17 cellular contexts compared by ENCODE assay signal in the genomic region with DNA sequence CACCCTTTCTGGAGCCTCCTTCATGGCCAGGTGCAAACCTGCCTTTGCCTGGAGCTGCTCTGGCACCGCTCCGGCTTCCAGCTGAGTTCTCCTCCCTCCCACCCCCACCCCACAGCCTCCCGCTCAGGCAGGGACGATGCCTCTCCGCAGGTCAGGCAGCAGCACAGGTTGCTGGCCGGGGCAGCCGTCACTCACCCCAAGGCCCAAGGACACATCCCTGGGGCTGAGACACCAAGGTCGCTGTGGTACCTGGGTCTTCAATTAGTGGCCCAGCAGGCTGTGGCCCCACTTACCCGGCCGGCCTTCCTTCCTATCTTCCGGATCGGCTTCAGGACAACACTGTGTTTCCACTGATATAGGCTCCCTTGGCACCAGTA.
DNase-seq lines count a peak whose midpoint lies in the region; ATAC-seq and TF ChIP-seq lines count a peak whose summit lies in the region.
"Had no signal": no experiment of that assay in that cellular context is flagged by ENCODE, and none has a peak within 500 bp of the region (broad histone marks: within the 10 kb centered on the region; RNA-seq: fewer than 3 reads in every experiment).

No MANE protein-coding gene starts in this region.

- no peak for TF ChIP-seq EP300 in suprapubic skin (IDR thresholded peaks at IDR 0.05)

- H3K4me1 Mint-ChIP-seq in glutamatergic neuron (ENCODE audit: low read depth, unreplicated experiment) (peaks cover 6% of the 10 kb centered on the region), WTC11 (no peaks in the 10 kb centered on the region)
- H3K4me1 Mint-ChIP-seq: neural crest cell had no signal

- H3K27ac ChIP-seq in suprapubic skin: peak overlapping the region; percentile 60

- WGBS in suprapubic skin: 48% methylated on average over 5 of the region's 12 CpGs

- ATAC-seq in WTC11: no peak
- ATAC-seq: K562, left colon had no signal

- peak; percentile 19 for DNase-seq in activated CD8-positive, alpha-beta memory T cell treated with anti-CD3 and anti-CD28 coated beads for 24 hours
- DNase-seq in activated CD8-positive, alpha-beta memory T cell treated with anti-CD3 and anti-CD28 coated beads, Interleukin-2, amount 50 U/mL, for 48 hours: no peak
- peak; percentile 38 for DNase-seq in NCI-H2171 treated with DMSO at 0.1 percent for 48 hours (lab: John Stamatoyannopoulos, UW)
- no peak for DNase-seq in glutamatergic neuron
- DNase-seq in suprapubic skin (ENCODE audit: low spot score in 2 of 2): no peak
- DNase-seq in WTC11 (ENCODE audit: low spot score): no peak
- no peak for DNase-seq in GM20000 (ENCODE audit: low spot score)
- no peak for DNase-seq in GM19240 (ENCODE audit: insufficient read length, low spot score)
- DNase-seq: activated CD4-positive, alpha-beta T cell treated with anti-CD3 and anti-CD28 coated beads, Interleukin-2, amount 50 U/mL, for 1 hour; activated T-cell treated with anti-CD3 and anti-CD28 coated beads, Interleukin-2, amount 50 U/mL, for 1 hour; HCEC 1CT; left colon; MV-4-11; NCI-H446 had no signal

- no peaks in the 10 kb centered on the region for H3K9me3 ChIP-seq in suprapubic skin

- H3K4me3 Mint-ChIP-seq in glutamatergic neuron (ENCODE audit: unreplicated experiment): no peak overlapping the region
- H3K4me3 Mint-ChIP-seq in WTC11: no peak overlapping the region
- H3K4me3 Mint-ChIP-seq: activated naive CD4-positive, alpha-beta T cell treated with anti-CD3 and anti-CD28 coated beads, Interleukin-2, amount 50 U/mL, for 24 hours; neural crest cell had no signal

- H3K4me3 ChIP-seq in suprapubic skin: no peak overlapping the region
- H3K4me3 ChIP-seq: K562 had no signal

- no peak for TF ChIP-seq POLR2A in suprapubic skin (IDR thresholded peaks at IDR 0.05)

- H3K27me3 Mint-ChIP-seq in glutamatergic neuron (ENCODE audit: unreplicated experiment): peaks cover 8% of the 10 kb centered on the region
- no peaks in the 10 kb centered on the region for H3K27me3 Mint-ChIP-seq in WTC11 (ENCODE audit: low read depth)
- H3K27me3 Mint-ChIP-seq: activated naive CD4-positive, alpha-beta T cell treated with anti-CD3 and anti-CD28 coated beads, Interleukin-2, amount 50 U/mL, for 24 hours had no signal

- TF ChIP-seq CTCF in glutamatergic neuron (IDR thresholded peaks at IDR 0.05; ENCODE audit: partially characterized antibody, unreplicated experiment) (no peak), suprapubic skin (IDR thresholded peaks at IDR 0.05) (no peak), WTC11 (IDR thresholded peaks at IDR 0.05) (no peak), GM20000 (IDR thresholded peaks at IDR 0.05; ENCODE audit: extremely low read depth, missing control alignments) (no peak)

- H3K27me3 ChIP-seq in suprapubic skin: no peaks in the 10 kb centered on the region

- POLR2A ChIA-PET in WTC11 (lab: Charles Lee): no interaction called here

- H3K27ac Mint-ChIP-seq in glutamatergic neuron (ENCODE audit: unreplicated experiment): peak overlapping the region; percentile 10
- no peak overlapping the region for H3K27ac Mint-ChIP-seq in WTC11
- H3K27ac Mint-ChIP-seq: activated naive CD4-positive, alpha-beta T cell treated with anti-CD3 and anti-CD28 coated beads, Interleukin-2, amount 50 U/mL, for 24 hours had no signal

- peaks cover 2% of the 10 kb centered on the region for H3K9me3 Mint-ChIP-seq in glutamatergic neuron (ENCODE audit: unreplicated experiment)
- peaks cover 9% of the 10 kb centered on the region for H3K9me3 Mint-ChIP-seq in WTC11
- H3K9me3 Mint-ChIP-seq: activated naive CD4-positive, alpha-beta T cell treated with anti-CD3 and anti-CD28 coated beads, Interleukin-2, amount 50 U/mL, for 24 hours; neural crest cell had no signal

- peaks cover 16% of the 10 kb centered on the region for H3K4me1 ChIP-seq in suprapubic skin

- no peaks in the 10 kb centered on the region for H3K36me3 ChIP-seq in suprapubic skin

- CTCF ChIA-PET in WTC11 (lab: Charles Lee): no interaction called here

- peaks cover 6% of the 10 kb centered on the region for H3K36me3 Mint-ChIP-seq in glutamatergic neuron (ENCODE audit: unreplicated experiment)
- H3K36me3 Mint-ChIP-seq in WTC11: no peaks in the 10 kb centered on the region
- H3K36me3 Mint-ChIP-seq: activated naive CD4-positive, alpha-beta T cell treated with anti-CD3 and anti-CD28 coated beads, Interleukin-2, amount 50 U/mL, for 24 hours had no signal

TF ChIP-seq in WTC11, 78 proteins besides CTCF, POLR2A, EP300 and RAD21:
- TF ChIP-seq ZBTB43 (CRISPR knock-in tag; IDR thresholded peaks at IDR 0.05): no peak
- no peak for TF ChIP-seq TP53 (CRISPR knock-in tag; IDR thresholded peaks at IDR 0.05)
- no peak for TF ChIP-seq RORB (CRISPR knock-in tag; IDR thresholded peaks at IDR 0.05)
- TF ChIP-seq RELA (CRISPR knock-in tag; IDR thresholded peaks at IDR 0.05; ENCODE audit: borderline replicate concordance): no peak
- TF ChIP-seq, protein P1, sequence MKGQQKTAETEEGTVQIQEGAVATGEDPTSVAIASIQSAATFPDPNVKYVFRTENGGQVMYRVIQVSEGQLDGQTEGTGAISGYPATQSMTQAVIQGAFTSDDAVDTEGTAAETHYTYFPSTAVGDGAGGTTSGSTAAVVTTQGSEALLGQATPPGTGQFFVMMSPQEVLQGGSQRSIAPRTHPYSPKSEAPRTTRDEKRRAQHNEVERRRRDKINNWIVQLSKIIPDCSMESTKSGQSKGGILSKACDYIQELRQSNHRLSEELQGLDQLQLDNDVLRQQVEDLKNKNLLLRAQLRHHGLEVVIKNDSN (CRISPR knock-in tag; IDR thresholded peaks at IDR 0.05): no peak
- TF ChIP-seq ATF1 (CRISPR knock-in tag; IDR thresholded peaks at IDR 0.05): no peak
- TF ChIP-seq ZNF138 (CRISPR knock-in tag; conservative IDR thresholded peaks at IDR 0.05): no peak
- TF ChIP-seq ETV6 (CRISPR knock-in tag; IDR thresholded peaks at IDR 0.05): no peak
- TF ChIP-seq NR1H2 (CRISPR knock-in tag; IDR thresholded peaks at IDR 0.05): no peak
- TF ChIP-seq FOXJ3 (CRISPR knock-in tag; IDR thresholded peaks at IDR 0.05; ENCODE audit: borderline replicate concordance): no peak
- TF ChIP-seq ZNF396 (CRISPR knock-in tag; IDR thresholded peaks at IDR 0.05; ENCODE audit: borderline replicate concordance): no peak
- TF ChIP-seq IRF2 (CRISPR knock-in tag; IDR thresholded peaks at IDR 0.05; ENCODE audit: borderline replicate concordance, low read depth): no peak
- TF ChIP-seq GRHL2 (CRISPR knock-in tag; IDR thresholded peaks at IDR 0.05; ENCODE audit: insufficient replicate concordance, severe bottlenecking): no peak
- TF ChIP-seq SP1 (CRISPR knock-in tag; conservative IDR thresholded peaks at IDR 0.05): no peak
- no peak for TF ChIP-seq TCF7 (CRISPR knock-in tag; IDR thresholded peaks at IDR 0.05; ENCODE audit: low read depth)

Comparison
In these comparisons a context has a peak if more than half of its experiments do, and no peak if none do; other contexts are left out.
1. DNase-seq: peak in activated CD8-positive, alpha-beta memory T cell treated with anti-CD3 and anti-CD28 coated beads for 24 hours (single experiment) and NCI-H2171 treated with DMSO at 0.1 percent for 48 hours (single experiment); none in activated CD8-positive, alpha-beta memory T cell treated with anti-CD3 and anti-CD28 coated beads, Interleukin-2, amount 50 U/mL, for 48 hours (single experiment), glutamatergic neuron (single experiment), suprapubic skin (0 of 2), WTC11 (single experiment), GM20000 (single experiment) and GM19240 (single experiment).